37 cellular contexts compared by ENCODE assay signal in genomic region chr14:102039157-102039556, GRCh38.
"Had no signal": no experiment of that assay in that cellular context is flagged by ENCODE, and none has a peak within 500 bp of the region (broad histone marks: within the 10 kb centered on the region; RNA-seq: fewer than 3 reads in every experiment).

No MANE protein-coding gene starts in this region.

- H3K9me3 ChIP-seq: ascending aorta had no signal

- DNase-seq: activated CD4-positive, alpha-beta memory T cell treated with anti-CD3 and anti-CD28 coated beads, Interleukin-2, amount 10 ng/mL, durations not matched to agents 7 days and 5 days; activated CD4-positive, alpha-beta T cell treated with anti-CD3 and anti-CD28 coated beads for 1 hour; activated CD4-positive, alpha-beta T cell treated with anti-CD3 and anti-CD28 coated beads for 36 hours; activated CD4-positive, alpha-beta T cell treated with anti-CD3 and anti-CD28 coated beads for 48 hours; activated CD4-positive, alpha-beta T cell treated with anti-CD3 and anti-CD28 coated beads, Interleukin-2, amount 10 ng/mL, durations not matched to agents 7 days and 5 days; activated CD4-positive, alpha-beta T cell treated with anti-CD3 and anti-CD28 coated beads, Interleukin-2, amount 50 U/mL, for 48 hours; activated CD4-positive, CD25-positive, alpha-beta regulatory T cell; activated CD8-positive, alpha-beta memory T cell treated with anti-CD3 and anti-CD28 coated beads for 24 hours; activated CD8-positive, alpha-beta memory T cell treated with anti-CD3 and anti-CD28 coated beads, Interleukin-2, amount 10 ng/mL, durations not matched to agents 7 days and 5 days; activated CD8-positive, alpha-beta memory T cell treated with anti-CD3 and anti-CD28 coated beads, Interleukin-2, amount 50 U/mL, for 48 hours; activated CD8-positive, alpha-beta T cell treated with anti-CD3 and anti-CD28 coated beads, Interleukin-2, amount 10 ng/mL, durations not matched to agents 7 days and 5 days; activated effector memory CD4-positive, alpha-beta T cell treated with Interleukin-2 at 50 U/mL for 16 hours; activated gamma-delta T cell; activated naive CD4-positive, alpha-beta T cell treated with anti-CD3 and anti-CD28 coated beads, Interleukin-2, amount 50 U/mL, for 16 hours; activated naive CD4-positive, alpha-beta T cell treated with Interleukin-2 at 50 U/mL for 16 hours; activated naive CD8-positive, alpha-beta T cell treated with anti-CD3 and anti-CD28 coated beads, Interleukin-2, amount 10 ng/mL, durations not matched to agents 7 days and 5 days; activated naive CD8-positive, alpha-beta T cell treated with anti-CD3 and anti-CD28 coated beads, Interleukin-2, amount 50 U/mL, for 24 hours; activated T-cell treated with anti-CD3 and anti-CD28 coated beads, Interleukin-2, amount 50 U/mL, for 24 hours; activated T-cell treated with anti-CD3 and anti-CD28 coated beads, Interleukin-2, amount 50 U/mL, for 48 hours; amygdala; anterior cingulate cortex; cerebellar nuclear complex; T-helper 1 cell; T-helper 2 cell; T-helper 9 cell; WERI-Rb-1 had no signal

- H3K9me3 Mint-ChIP-seq: activated CD4-positive, alpha-beta memory T cell treated with anti-CD3 and anti-CD28 coated beads, Interleukin-2, amount 10 ng/mL, durations not matched to agents 7 days and 5 days; activated CD4-positive, alpha-beta T cell treated with anti-CD3 and anti-CD28 coated beads, Interleukin-2, amount 10 ng/mL, durations not matched to agents 7 days and 5 days; activated naive CD8-positive, alpha-beta T cell treated with anti-CD3 and anti-CD28 coated beads, Interleukin-2, amount 10 ng/mL, durations not matched to agents 7 days and 5 days; activated naive CD8-positive, alpha-beta T cell treated with anti-CD3 and anti-CD28 coated beads, Interleukin-2, amount 50 U/mL, for 24 hours; activated T-cell treated with anti-CD3 and anti-CD28 coated beads, Interleukin-2, amount 50 U/mL, for 24 hours; activated T-helper 2 cell treated with anti-CD3 and anti-CD28 coated beads, Interferon-gamma antibody, Interleukin-2, Interleukin-4, amounts not matched to agents 10 μg/mL and 5 μg/mL and 100 μg/mL, durations not matched to agents 14 hours and 24 hours and 36 hours; brain; central memory CD8-positive, alpha-beta T cell; T-helper 1 cell treated with Interleukin-12 subunit alpha and Interleukin-12 subunit beta and Interleukin-4 antibody, amounts not matched to agents 30 μg/mL and 1 μg/mL, for 36 hours; T-helper 2 cell treated with Interferon-gamma antibody and Interleukin-4, amounts not matched to agents 5 μg/mL and 100 μg/mL, for 36 hours; WTC11 had no signal

- H3K4me1 Mint-ChIP-seq: activated CD4-positive, alpha-beta memory T cell treated with anti-CD3 and anti-CD28 coated beads, Interleukin-2, amount 10 ng/mL, durations not matched to agents 7 days and 5 days; activated CD4-positive, alpha-beta T cell treated with anti-CD3 and anti-CD28 coated beads for 36 hours; activated CD4-positive, alpha-beta T cell treated with anti-CD3 and anti-CD28 coated beads, Interleukin-2, amount 10 ng/mL, durations not matched to agents 7 days and 5 days; activated CD8-positive, alpha-beta memory T cell treated with anti-CD3 and anti-CD28 coated beads, Interleukin-2, amount 10 ng/mL, durations not matched to agents 7 days and 5 days; activated naive CD8-positive, alpha-beta T cell treated with anti-CD3 and anti-CD28 coated beads, Interleukin-2, amount 10 ng/mL, durations not matched to agents 7 days and 5 days; activated naive CD8-positive, alpha-beta T cell treated with anti-CD3 and anti-CD28 coated beads, Interleukin-2, amount 50 U/mL, for 24 hours; brain; central memory CD8-positive, alpha-beta T cell; WTC11 had no signal

- H3K36me3 Mint-ChIP-seq: activated naive CD8-positive, alpha-beta T cell had no signal

- H3K27ac Mint-ChIP-seq: activated CD4-positive, alpha-beta memory T cell treated with anti-CD3 and anti-CD28 coated beads, Interleukin-2, amount 10 ng/mL, durations not matched to agents 7 days and 5 days; activated CD4-positive, alpha-beta T cell treated with anti-CD3 and anti-CD28 coated beads for 36 hours; activated CD4-positive, alpha-beta T cell treated with anti-CD3 and anti-CD28 coated beads, Interleukin-2, amount 10 ng/mL, durations not matched to agents 7 days and 5 days; activated CD8-positive, alpha-beta memory T cell treated with anti-CD3 and anti-CD28 coated beads, Interleukin-2, amount 10 ng/mL, durations not matched to agents 7 days and 5 days; activated CD8-positive, alpha-beta T cell treated with anti-CD3 and anti-CD28 coated beads, Interleukin-2, amount 10 ng/mL, durations not matched to agents 7 days and 5 days; activated naive CD8-positive, alpha-beta T cell; activated naive CD8-positive, alpha-beta T cell treated with anti-CD3 and anti-CD28 coated beads, Interleukin-2, amount 10 ng/mL, durations not matched to agents 7 days and 5 days; activated naive CD8-positive, alpha-beta T cell treated with anti-CD3 and anti-CD28 coated beads, Interleukin-2, amount 50 U/mL, for 24 hours; activated T-helper 2 cell treated with anti-CD3 and anti-CD28 coated beads, Interferon-gamma antibody, Interleukin-2, Interleukin-4, amounts not matched to agents 10 μg/mL and 5 μg/mL and 100 μg/mL, durations not matched to agents 14 hours and 24 hours and 36 hours; brain; T-helper 1 cell treated with Interleukin-12 subunit alpha and Interleukin-12 subunit beta and Interleukin-4 antibody, amounts not matched to agents 30 μg/mL and 1 μg/mL, for 36 hours; T-helper 2 cell treated with Interferon-gamma antibody and Interleukin-4, amounts not matched to agents 5 μg/mL and 100 μg/mL, for 36 hours; WTC11 had no signal

- FAIRE-seq: bronchial epithelial cell had no signal

- ATAC-seq: activated CD4-positive, alpha-beta T cell treated with anti-CD3 and anti-CD28 coated beads for 36 hours; activated CD4-positive, CD25-positive, alpha-beta regulatory T cell treated with anti-CD3 and anti-CD28 coated beads, Interleukin-2, amount 50 U/mL, for 24 hours; activated CD8-positive, alpha-beta memory T cell treated with anti-CD3 and anti-CD28 coated beads, Interleukin-2, amount 10 ng/mL, durations not matched to agents 7 days and 5 days; activated CD8-positive, alpha-beta T cell treated with anti-CD3 and anti-CD28 coated beads, Interleukin-2, amount 10 ng/mL, durations not matched to agents 7 days and 5 days; activated naive CD8-positive, alpha-beta T cell treated with anti-CD3 and anti-CD28 coated beads, Interleukin-2, amount 50 U/mL, for 24 hours; WTC11 had no signal

- H3K4me3 ChIP-seq: ascending aorta, cardiac muscle cell had no signal

- H3K27me3 Mint-ChIP-seq: activated CD4-positive, alpha-beta memory T cell treated with anti-CD3 and anti-CD28 coated beads, Interleukin-2, amount 10 ng/mL, durations not matched to agents 7 days and 5 days; activated CD4-positive, alpha-beta T cell treated with anti-CD3 and anti-CD28 coated beads for 36 hours; activated CD4-positive, alpha-beta T cell treated with anti-CD3 and anti-CD28 coated beads, Interleukin-2, amount 10 ng/mL, durations not matched to agents 7 days and 5 days; activated CD8-positive, alpha-beta memory T cell treated with anti-CD3 and anti-CD28 coated beads, Interleukin-2, amount 10 ng/mL, durations not matched to agents 7 days and 5 days; activated naive CD8-positive, alpha-beta T cell; activated naive CD8-positive, alpha-beta T cell treated with anti-CD3 and anti-CD28 coated beads, Interleukin-2, amount 10 ng/mL, durations not matched to agents 7 days and 5 days; activated naive CD8-positive, alpha-beta T cell treated with anti-CD3 and anti-CD28 coated beads, Interleukin-2, amount 50 U/mL, for 24 hours; activated T-cell treated with anti-CD3 and anti-CD28 coated beads, Interleukin-2, amount 50 U/mL, for 24 hours; central memory CD8-positive, alpha-beta T cell had no signal

- H3K4me1 ChIP-seq: ascending aorta had no signal

- H3K4me3 Mint-ChIP-seq: activated CD4-positive, alpha-beta memory T cell treated with anti-CD3 and anti-CD28 coated beads, Interleukin-2, amount 10 ng/mL, durations not matched to agents 7 days and 5 days; activated CD4-positive, alpha-beta T cell treated with anti-CD3 and anti-CD28 coated beads for 36 hours; activated CD4-positive, alpha-beta T cell treated with anti-CD3 and anti-CD28 coated beads, Interleukin-2, amount 10 ng/mL, durations not matched to agents 7 days and 5 days; activated CD8-positive, alpha-beta memory T cell treated with anti-CD3 and anti-CD28 coated beads, Interleukin-2, amount 10 ng/mL, durations not matched to agents 7 days and 5 days; activated CD8-positive, alpha-beta T cell treated with anti-CD3 and anti-CD28 coated beads, Interleukin-2, amount 10 ng/mL, durations not matched to agents 7 days and 5 days; activated naive CD8-positive, alpha-beta T cell; activated naive CD8-positive, alpha-beta T cell treated with anti-CD3 and anti-CD28 coated beads, Interleukin-2, amount 10 ng/mL, durations not matched to agents 7 days and 5 days; activated naive CD8-positive, alpha-beta T cell treated with anti-CD3 and anti-CD28 coated beads, Interleukin-2, amount 50 U/mL, for 24 hours; activated T-cell treated with anti-CD3 and anti-CD28 coated beads, Interleukin-2, amount 50 U/mL, for 24 hours; brain; central memory CD8-positive, alpha-beta T cell; T-helper 1 cell treated with Interleukin-12 subunit alpha and Interleukin-12 subunit beta and Interleukin-4 antibody, amounts not matched to agents 30 μg/mL and 1 μg/mL, for 36 hours; T-helper 2 cell treated with Interferon-gamma antibody and Interleukin-4, amounts not matched to agents 5 μg/mL and 100 μg/mL, for 36 hours; WTC11 had no signal

- H3K27ac ChIP-seq: ascending aorta, cardiac muscle cell, WERI-Rb-1 had no signal

- H3K27me3 ChIP-seq: ascending aorta, cardiac muscle cell had no signal
